ENCODE assay signal across 1 cellular context in the genomic region with DNA sequence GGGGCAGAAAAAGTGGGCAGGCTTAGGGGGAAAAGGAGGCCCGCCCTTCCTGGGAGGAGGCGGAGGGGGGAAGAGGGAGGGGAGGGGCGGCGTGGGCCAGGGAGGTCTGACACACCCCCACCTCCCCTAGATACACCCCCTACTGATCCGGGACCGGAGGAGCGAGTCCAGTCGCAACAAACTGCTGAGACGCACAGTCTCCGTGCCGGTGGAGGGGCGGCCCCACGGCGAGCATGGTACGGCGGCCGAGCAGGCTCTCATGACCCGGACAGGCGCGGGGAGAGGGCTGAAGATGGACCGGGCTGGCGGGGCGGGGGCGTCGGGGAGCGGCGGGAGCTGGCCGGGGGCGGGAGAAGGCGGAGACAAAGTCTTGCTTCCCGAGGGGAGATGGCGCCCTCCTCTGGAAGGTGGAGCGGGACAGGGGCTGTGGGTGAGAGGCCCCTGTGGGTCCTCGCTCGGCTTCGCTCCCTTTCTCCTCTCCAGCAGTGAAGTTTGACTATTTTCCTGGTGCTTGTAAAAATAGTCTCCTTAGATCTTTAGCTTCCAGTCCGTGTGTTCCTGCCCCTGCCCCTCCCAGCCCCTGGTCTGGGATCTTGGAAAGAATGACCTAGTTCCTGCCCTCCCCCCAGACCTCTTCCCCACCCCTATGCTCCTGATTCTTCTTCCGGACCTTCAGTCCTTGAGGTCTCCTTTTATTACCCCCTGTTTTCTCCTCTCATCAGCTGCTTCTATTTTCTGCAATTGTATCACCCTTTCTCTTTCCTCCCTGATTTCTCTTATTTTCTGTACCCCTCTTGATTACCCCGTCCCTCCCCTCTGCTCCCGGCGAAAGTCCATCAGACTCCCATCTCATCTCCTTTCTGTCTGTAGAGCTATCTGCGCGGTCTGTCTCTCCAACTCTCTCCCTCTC.
TF ChIP-seq lines count a peak whose summit lies in the region.

No MANE protein-coding gene starts in this region.

TF ChIP-seq in HEK293, 187 proteins besides CTCF, POLR2A, EP300 and RAD21 (continued from another document and continues in another):
- TF ChIP-seq ZNF530 (tag by site-specific recombination; IDR thresholded peaks at IDR 0.05; ENCODE audit: low read depth) (no peak), ZNF302 (tag by site-specific recombination; IDR thresholded peaks at IDR 0.05; ENCODE audit: low read depth) (no peak), SETDB1 (IDR thresholded peaks at IDR 0.05; ENCODE audit: insufficient read length, low read length) (no peak), ZNF707 (tag by site-specific recombination; IDR thresholded peaks at IDR 0.05) (no peak), BCL11A (tag by site-specific recombination; IDR thresholded peaks at IDR 0.05; ENCODE audit: low read depth) (no peak), ZIC2 (tag by site-specific recombination; IDR thresholded peaks at IDR 0.05) (peak; percentile 76), ZNF266 (tag by site-specific recombination; IDR thresholded peaks at IDR 0.05; ENCODE audit: low read depth) (no peak), SP7 (tag by site-specific recombination; IDR thresholded peaks at IDR 0.05) (0 out of 2 replicates have a peak, but pooled peaks have one; percentile 37), PRDM1 (tag by site-specific recombination; IDR thresholded peaks at IDR 0.05) (peak; percentile 99), ZNF175 (tag by site-specific recombination; IDR thresholded peaks at IDR 0.05) (no peak), ZNF785 (tag by site-specific recombination; IDR thresholded peaks at IDR 0.05) (no peak), ZNF248 (tag by site-specific recombination; IDR thresholded peaks at IDR 0.05) (no peak), EGR2 (tag by site-specific recombination; IDR thresholded peaks at IDR 0.05; ENCODE audit: low read depth) (peak; percentile 30; the same call in 1 of the 2 replicates), ZNF777 (tag by site-specific recombination; IDR thresholded peaks at IDR 0.05; ENCODE audit: borderline replicate concordance) (no peak), ZBTB17 (tag by site-specific recombination; IDR thresholded peaks at IDR 0.05) (peak; percentile 76), MEIS1 (CRISPR knock-in tag; IDR thresholded peaks at IDR 0.05; ENCODE audit: borderline replicate concordance) (no peak), ZNF324 (tag by site-specific recombination; IDR thresholded peaks at IDR 0.05) (no peak), ZNF24 (tag by site-specific recombination; IDR thresholded peaks at IDR 0.05) (no peak), ZNF214 (tag by site-specific recombination; IDR thresholded peaks at IDR 0.05; ENCODE audit: borderline replicate concordance) (no peak), ZNF202 (tag by site-specific recombination; IDR thresholded peaks at IDR 0.05; ENCODE audit: borderline replicate concordance) (no peak), SP3 (tag by site-specific recombination; IDR thresholded peaks at IDR 0.05) (peak; percentile 93), KLF7 (tag by site-specific recombination; IDR thresholded peaks at IDR 0.05; ENCODE audit: borderline replicate concordance) (peak; percentile 18; the same call in 1 of the 2 replicates), ZNF549 (tag by site-specific recombination; IDR thresholded peaks at IDR 0.05) (no peak), ZNF843 (tag by site-specific recombination; IDR thresholded peaks at IDR 0.05) (no peak), OVOL3 (tag by site-specific recombination; IDR thresholded peaks at IDR 0.05) (no peak), ZNF629 (tag by site-specific recombination; IDR thresholded peaks at IDR 0.05) (peak; percentile 57), ZFP69B (tag by site-specific recombination; IDR thresholded peaks at IDR 0.05) (0 out of 2 replicates have a peak, but pooled peaks have one; percentile 15), ZNF132 (tag by site-specific recombination; IDR thresholded peaks at IDR 0.05; ENCODE audit: borderline replicate concordance) (no peak), ZNF501 (tag by site-specific recombination; IDR thresholded peaks at IDR 0.05) (peak; percentile 31; the same call in 1 of the 2 replicates), ZXDB (tag by site-specific recombination; IDR thresholded peaks at IDR 0.05) (peak; percentile 64), KLF9 (tag by site-specific recombination; IDR thresholded peaks at IDR 0.05; ENCODE audit: low read depth) (peak; percentile 98), ZNF335 (tag by site-specific recombination; conservative IDR thresholded peaks at IDR 0.05) (peak; percentile 91), GLIS1 (tag by site-specific recombination; IDR thresholded peaks at IDR 0.05) (peak; percentile 92), IKZF3 (tag by site-specific recombination; IDR thresholded peaks at IDR 0.05) (peak; percentile 87), ZSCAN16 (tag by site-specific recombination; IDR thresholded peaks at IDR 0.05) (no peak)
- TF ChIP-seq, protein P1, sequence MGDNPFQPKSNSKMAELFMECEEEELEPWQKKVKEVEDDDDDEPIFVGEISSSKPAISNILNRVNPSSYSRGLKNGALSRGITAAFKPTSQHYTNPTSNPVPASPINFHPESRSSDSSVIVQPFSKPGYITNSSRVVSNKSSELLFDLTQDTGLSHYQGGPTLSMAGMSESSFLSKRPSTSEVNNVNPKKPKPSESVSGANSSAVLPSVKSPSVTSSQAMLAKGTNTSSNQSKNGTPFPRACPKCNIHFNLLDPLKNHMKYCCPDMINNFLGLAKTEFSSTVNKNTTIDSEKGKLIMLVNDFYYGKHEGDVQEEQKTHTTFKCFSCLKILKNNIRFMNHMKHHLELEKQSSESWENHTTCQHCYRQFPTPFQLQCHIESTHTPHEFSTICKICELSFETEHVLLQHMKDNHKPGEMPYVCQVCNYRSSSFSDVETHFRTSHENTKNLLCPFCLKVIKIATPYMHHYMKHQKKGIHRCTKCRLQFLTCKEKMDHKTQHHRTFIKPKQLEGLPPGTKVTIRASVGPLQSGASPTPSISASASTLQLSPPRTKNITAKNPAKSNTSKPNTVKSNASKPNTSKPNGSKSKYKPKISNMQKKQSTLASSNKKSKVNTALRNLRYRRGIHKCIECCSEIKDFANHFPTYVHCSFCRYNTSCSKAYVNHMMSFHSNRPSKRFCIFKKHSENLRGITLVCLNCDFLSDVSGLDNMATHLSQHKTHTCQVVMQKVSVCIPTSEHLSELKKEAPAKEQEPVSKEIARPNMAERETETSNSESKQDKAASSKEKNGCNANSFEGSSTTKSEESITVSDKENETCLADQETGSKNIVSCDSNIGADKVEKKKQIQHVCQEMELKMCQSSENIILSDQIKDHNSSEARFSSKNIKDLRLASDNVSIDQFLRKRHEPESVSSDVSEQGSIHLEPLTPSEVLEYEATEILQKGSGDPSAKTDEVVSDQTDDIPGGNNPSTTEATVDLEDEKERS (tag by site-specific recombination; IDR thresholded peaks at IDR 0.05): no peak
- TF ChIP-seq, protein P2, sequence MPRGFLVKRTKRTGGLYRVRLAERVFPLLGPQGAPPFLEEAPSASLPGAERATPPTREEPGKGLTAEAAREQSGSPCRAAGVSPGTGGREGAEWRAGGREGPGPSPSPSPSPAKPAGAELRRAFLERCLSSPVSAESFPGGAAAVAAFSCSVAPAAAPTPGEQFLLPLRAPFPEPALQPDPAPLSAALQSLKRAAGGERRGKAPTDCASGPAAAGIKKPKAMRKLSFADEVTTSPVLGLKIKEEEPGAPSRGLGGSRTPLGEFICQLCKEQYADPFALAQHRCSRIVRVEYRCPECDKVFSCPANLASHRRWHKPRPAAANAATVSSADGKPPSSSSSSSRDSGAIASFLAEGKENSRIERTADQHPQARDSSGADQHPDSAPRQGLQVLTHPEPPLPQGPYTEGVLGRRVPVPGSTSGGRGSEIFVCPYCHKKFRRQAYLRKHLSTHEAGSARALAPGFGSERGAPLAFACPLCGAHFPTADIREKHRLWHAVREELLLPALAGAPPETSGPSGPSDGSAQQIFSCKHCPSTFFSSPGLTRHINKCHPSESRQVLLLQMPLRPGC (tag by site-specific recombination; IDR thresholded peaks at IDR 0.05): no peak
- TF ChIP-seq, protein P3, sequence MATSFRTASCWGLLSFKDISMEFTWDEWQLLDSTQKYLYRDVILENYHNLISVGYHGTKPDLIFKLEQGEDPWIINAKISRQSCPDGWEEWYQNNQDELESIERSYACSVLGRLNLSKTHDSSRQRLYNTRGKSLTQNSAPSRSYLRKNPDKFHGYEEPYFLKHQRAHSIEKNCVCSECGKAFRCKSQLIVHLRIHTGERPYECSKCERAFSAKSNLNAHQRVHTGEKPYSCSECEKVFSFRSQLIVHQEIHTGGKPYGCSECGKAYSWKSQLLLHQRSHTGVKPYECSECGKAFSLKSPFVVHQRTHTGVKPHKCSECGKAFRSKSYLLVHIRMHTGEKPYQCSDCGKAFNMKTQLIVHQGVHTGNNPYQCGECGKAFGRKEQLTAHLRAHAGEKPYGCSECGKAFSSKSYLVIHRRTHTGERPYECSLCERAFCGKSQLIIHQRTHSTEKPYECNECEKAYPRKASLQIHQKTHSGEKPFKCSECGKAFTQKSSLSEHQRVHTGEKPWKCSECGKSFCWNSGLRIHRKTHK (tag by site-specific recombination; IDR thresholded peaks at IDR 0.05): no peak
- TF ChIP-seq, protein P4, sequence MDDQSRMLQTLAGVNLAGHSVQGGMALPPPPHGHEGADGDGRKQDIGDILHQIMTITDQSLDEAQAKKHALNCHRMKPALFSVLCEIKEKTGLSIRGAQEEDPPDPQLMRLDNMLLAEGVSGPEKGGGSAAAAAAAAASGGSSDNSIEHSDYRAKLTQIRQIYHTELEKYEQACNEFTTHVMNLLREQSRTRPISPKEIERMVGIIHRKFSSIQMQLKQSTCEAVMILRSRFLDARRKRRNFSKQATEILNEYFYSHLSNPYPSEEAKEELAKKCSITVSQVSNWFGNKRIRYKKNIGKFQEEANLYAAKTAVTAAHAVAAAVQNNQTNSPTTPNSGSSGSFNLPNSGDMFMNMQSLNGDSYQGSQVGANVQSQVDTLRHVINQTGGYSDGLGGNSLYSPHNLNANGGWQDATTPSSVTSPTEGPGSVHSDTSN (CRISPR knock-in tag; IDR thresholded peaks at IDR 0.05): no peak
- TF ChIP-seq, protein P5, sequence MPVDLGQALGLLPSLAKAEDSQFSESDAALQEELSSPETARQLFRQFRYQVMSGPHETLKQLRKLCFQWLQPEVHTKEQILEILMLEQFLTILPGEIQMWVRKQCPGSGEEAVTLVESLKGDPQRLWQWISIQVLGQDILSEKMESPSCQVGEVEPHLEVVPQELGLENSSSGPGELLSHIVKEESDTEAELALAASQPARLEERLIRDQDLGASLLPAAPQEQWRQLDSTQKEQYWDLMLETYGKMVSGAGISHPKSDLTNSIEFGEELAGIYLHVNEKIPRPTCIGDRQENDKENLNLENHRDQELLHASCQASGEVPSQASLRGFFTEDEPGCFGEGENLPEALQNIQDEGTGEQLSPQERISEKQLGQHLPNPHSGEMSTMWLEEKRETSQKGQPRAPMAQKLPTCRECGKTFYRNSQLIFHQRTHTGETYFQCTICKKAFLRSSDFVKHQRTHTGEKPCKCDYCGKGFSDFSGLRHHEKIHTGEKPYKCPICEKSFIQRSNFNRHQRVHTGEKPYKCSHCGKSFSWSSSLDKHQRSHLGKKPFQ (tag by site-specific recombination; IDR thresholded peaks at IDR 0.05): no peak
- TF ChIP-seq, protein P6, sequence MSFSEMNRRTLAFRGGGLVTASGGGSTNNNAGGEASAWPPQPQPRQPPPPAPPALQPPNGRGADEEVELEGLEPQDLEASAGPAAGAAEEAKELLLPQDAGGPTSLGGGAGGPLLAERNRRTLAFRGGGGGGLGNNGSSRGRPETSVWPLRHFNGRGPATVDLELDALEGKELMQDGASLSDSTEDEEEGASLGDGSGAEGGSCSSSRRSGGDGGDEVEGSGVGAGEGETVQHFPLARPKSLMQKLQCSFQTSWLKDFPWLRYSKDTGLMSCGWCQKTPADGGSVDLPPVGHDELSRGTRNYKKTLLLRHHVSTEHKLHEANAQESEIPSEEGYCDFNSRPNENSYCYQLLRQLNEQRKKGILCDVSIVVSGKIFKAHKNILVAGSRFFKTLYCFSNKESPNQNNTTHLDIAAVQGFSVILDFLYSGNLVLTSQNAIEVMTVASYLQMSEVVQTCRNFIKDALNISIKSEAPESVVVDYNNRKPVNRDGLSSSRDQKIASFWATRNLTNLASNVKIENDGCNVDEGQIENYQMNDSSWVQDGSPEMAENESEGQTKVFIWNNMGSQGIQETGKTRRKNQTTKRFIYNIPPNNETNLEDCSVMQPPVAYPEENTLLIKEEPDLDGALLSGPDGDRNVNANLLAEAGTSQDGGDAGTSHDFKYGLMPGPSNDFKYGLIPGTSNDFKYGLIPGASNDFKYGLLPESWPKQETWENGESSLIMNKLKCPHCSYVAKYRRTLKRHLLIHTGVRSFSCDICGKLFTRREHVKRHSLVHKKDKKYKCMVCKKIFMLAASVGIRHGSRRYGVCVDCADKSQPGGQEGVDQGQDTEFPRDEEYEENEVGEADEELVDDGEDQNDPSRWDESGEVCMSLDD (tag by site-specific recombination; IDR thresholded peaks at IDR 0.05): peak; percentile 48; the same call in 1 of the 2 replicates
- TF ChIP-seq, protein P7, sequence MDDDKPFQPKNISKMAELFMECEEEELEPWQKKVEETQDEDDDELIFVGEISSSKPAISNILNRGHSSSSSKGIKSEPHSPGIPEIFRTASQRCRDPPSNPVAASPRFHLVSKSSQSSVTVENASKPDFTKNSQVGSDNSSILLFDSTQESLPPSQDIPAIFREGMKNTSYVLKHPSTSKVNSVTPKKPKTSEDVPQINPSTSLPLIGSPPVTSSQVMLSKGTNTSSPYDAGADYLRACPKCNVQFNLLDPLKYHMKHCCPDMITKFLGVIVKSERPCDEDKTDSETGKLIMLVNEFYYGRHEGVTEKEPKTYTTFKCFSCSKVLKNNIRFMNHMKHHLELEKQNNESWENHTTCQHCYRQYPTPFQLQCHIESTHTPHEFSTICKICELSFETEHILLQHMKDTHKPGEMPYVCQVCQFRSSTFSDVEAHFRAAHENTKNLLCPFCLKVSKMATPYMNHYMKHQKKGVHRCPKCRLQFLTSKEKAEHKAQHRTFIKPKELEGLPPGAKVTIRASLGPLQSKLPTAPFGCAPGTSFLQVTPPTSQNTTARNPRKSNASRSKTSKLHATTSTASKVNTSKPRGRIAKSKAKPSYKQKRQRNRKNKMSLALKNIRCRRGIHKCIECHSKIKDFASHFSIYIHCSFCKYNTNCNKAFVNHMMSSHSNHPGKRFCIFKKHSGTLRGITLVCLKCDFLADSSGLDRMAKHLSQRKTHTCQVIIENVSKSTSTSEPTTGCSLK (tag by site-specific recombination; IDR thresholded peaks at IDR 0.05): no peak
- TF ChIP-seq, protein P8, sequence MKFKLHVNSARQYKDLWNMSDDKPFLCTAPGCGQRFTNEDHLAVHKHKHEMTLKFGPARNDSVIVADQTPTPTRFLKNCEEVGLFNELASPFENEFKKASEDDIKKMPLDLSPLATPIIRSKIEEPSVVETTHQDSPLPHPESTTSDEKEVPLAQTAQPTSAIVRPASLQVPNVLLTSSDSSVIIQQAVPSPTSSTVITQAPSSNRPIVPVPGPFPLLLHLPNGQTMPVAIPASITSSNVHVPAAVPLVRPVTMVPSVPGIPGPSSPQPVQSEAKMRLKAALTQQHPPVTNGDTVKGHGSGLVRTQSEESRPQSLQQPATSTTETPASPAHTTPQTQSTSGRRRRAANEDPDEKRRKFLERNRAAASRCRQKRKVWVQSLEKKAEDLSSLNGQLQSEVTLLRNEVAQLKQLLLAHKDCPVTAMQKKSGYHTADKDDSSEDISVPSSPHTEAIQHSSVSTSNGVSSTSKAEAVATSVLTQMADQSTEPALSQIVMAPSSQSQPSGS (tag by site-specific recombination; IDR thresholded peaks at IDR 0.05; ENCODE audit: low read depth): no peak
- TF ChIP-seq, protein P9, sequence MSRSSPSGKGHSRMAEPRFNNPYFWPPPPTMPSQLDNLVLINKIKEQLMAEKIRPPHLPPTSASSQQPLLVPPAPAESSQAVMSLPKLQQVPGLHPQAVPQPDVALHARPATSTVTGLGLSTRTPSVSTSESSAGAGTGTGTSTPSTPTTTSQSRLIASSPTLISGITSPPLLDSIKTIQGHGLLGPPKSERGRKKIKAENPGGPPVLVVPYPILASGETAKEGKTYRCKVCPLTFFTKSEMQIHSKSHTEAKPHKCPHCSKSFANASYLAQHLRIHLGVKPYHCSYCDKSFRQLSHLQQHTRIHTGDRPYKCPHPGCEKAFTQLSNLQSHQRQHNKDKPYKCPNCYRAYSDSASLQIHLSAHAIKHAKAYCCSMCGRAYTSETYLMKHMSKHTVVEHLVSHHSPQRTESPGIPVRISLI (tag by site-specific recombination; IDR thresholded peaks at IDR 0.05): no peak
